In genomic region chr6:10412948-10413849, GRCh38 we compare ENCODE assay signal across 8 cellular contexts. TPM values are rescaled to one million over a fixed set of nuclear protein-coding genes. Genes with fewer than 3 reads are reported as not detected.
A peak's percentile ranks its signal among the peaks of the same experiment; 100 is the strongest.
DNase-seq lines count a peak whose midpoint lies in the region; ATAC-seq and TF ChIP-seq lines count a peak whose summit lies in the region.

No MANE protein-coding gene starts in this region.

- peak overlapping the region in 3 of 10 donors; percentile 3 to 26 (median 14) for H3K27ac ChIP-seq in heart right ventricle
- H3K27ac ChIP-seq in skeletal muscle tissue (ENCODE audit: low read depth, low read length), result no peak overlapping the region

- H3K27me3 ChIP-seq in heart right ventricle (peaks cover 56 to 100% (median 98%) of the 10 kb centered on the region in 7 donors), skeletal muscle tissue (ENCODE audit: control insufficient read depth in 3 of 3, insufficient read depth in 3 of 3, low read length in 3 of 3) (peaks cover 94 to 97% (median 94%) of the 10 kb centered on the region in 3 donors)

- H3K36me3 ChIP-seq in heart right ventricle (no peaks in the 10 kb centered on the region), skeletal muscle tissue (ENCODE audit: control insufficient read depth in 3 of 3, insufficient read depth in 3 of 3, low read length in 3 of 3) (no peaks in the 10 kb centered on the region)

- ATAC-seq in HG02981 (IDR thresholded peaks at IDR 0.05; ENCODE audit: unreplicated experiment) (peak; percentile 8), heart right ventricle (peak in 5 of 8 donors; percentile 4 to 28 (median 15))

- in situ Hi-C loops in SK-MEL-5 (cut with HindIII; ENCODE audit: low pct_unique_long_range_greater_than_20kb, low sequenced_read_pairs), result no loop called here

- H3K9me3 ChIP-seq in heart right ventricle, result no peaks in the 10 kb centered on the region
- no peaks in the 10 kb centered on the region for H3K9me3 ChIP-seq in skeletal muscle tissue (ENCODE audit: control insufficient read depth in 3 of 3, low read length in 3 of 3)

- intact Hi-C loops in heart right ventricle (cut with DNase I), result no loop called here

- peaks cover 11 to 64% (median 51%) of the 10 kb centered on the region in 9 donors for H3K4me1 ChIP-seq in heart right ventricle
- H3K4me1 ChIP-seq in skeletal muscle tissue (ENCODE audit: control insufficient read depth in 3 of 3, insufficient read depth in 3 of 3, low read length in 3 of 3), result peaks cover 38 to 46% (median 40%) of the 10 kb centered on the region in 3 donors

- WGBS in heart right ventricle, 2 donors, result 2 to 3% methylated on average over 47 to 60 of the region's 60 CpGs

- H3K9ac ChIP-seq in skeletal muscle tissue (ENCODE audit: low read depth in 1 of 3, low read length in 3 of 3), result peak overlapping the region in 2 of 3 donors; percentile 16 to 32

- H3K4me3 ChIP-seq in heart right ventricle (peak overlapping the region; percentile 41 to 72 (median 64)), skeletal muscle tissue (ENCODE audit: low read length in 3 of 3) (peak overlapping the region in 2 of 3 donors; percentile 74 to 76)

- no peak for TF ChIP-seq CTCF in heart right ventricle (IDR thresholded peaks at IDR 0.05)

- peak; percentile 38 for DNase-seq in NCI-H2227 (lab: John Stamatoyannopoulos, UW; ENCODE audit: unreplicated experiment)
- DNase-seq in NCI-H2227 treated with DMSO at 0.1 percent for 48 hours (lab: John Stamatoyannopoulos, UW), result no peak
- peak; percentile 41 for DNase-seq in SK-MEL-5 (ENCODE audit: low read depth, low spot score)
- no peak for DNase-seq in heart right ventricle
- no peak for DNase-seq in HuH-7.5 (ENCODE audit: low spot score)
- DNase-seq in NCI-H2171 (lab: John Stamatoyannopoulos, UW), result no peak

RNA-seq across cellular contexts. Expression of gene TFAP2A, which starts 1.7 kb away (rescaled TPM):
- total RNA-seq in SK-MEL-5 (2014; rRNA removed; shearing (Covaris generic)), result 24.6 and 38.4 TPM in 2 replicates
- 104 and 135 TPM in 2 replicates for polyA plus RNA-seq in SK-MEL-5 (2015; cell fraction: cytosol; rRNA removed)
- polyA plus RNA-seq in SK-MEL-5 (2015; cell fraction: nucleus; rRNA removed), result 188 and 226 TPM in 2 replicates
- total RNA-seq in heart right ventricle (under 1 TPM in 8 of 10 donors, not detected in 2; 0.12 to 0.59 (median 0.20) TPM), skeletal muscle tissue (not detected)
- polyA plus RNA-seq in heart right ventricle, result under 1 TPM; 0.13 to 0.95 TPM

Comparison
In these comparisons a context has a peak if more than half of its experiments do, and no peak if none do; other contexts are left out.
1. DNase-seq: peak in NCI-H2227 (single experiment) and SK-MEL-5 (single experiment); none in NCI-H2227 treated with DMSO at 0.1 percent for 48 hours (single experiment), heart right ventricle (0 of 2), HuH-7.5 (single experiment) and NCI-H2171 (single experiment).
2. RNA of gene TFAP2A, which starts 1.7 kb away (total RNA-seq): 24.6 to 38.4 TPM in SK-MEL-5; 0.12 to 0.59 TPM in heart right ventricle and not detected in skeletal muscle tissue (single experiment); every median in the first group is over 10 times any median in the second.